Comparison of ENCODE assay signal across 15 cellular contexts in the genomic region with DNA sequence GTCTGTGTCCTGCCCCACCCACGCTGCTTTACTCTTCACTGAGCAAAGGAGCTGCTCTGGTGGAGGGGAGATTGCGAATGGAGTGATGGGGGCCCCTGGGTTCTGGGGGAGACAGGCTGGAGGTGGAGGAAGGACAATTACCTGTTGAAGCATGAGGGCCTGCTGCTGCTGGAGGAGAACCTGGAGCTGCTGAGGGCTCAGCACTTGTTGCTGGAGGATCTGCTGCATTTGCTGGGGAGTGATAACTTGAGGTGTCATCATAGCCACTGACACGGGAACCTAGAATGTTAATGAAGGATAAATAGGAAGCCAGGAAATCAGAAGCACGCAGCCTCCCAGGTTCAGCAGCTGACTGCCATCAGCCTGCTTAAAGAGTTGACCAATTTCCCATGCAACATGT.
DNase-seq lines count a peak whose midpoint lies in the region; ATAC-seq and TF ChIP-seq lines count a peak whose summit lies in the region.
"Had no signal": no experiment of that assay in that cellular context is flagged by ENCODE, and none has a peak within 500 bp of the region (broad histone marks: within the 10 kb centered on the region; RNA-seq: fewer than 3 reads in every experiment).

No MANE protein-coding gene starts in this region.

- POLR2A ChIA-PET in naive thymus-derived CD4-positive, alpha-beta T cell (lab: Charles Lee), result interaction anchor here (1.1 to 5.7 kb wide), 2 partner anchors 9 to 50 kb away, joined by 3 to 48 read pairs; no protein-coding TSS in a partner anchor

- no peak overlapping the region for H3K27ac ChIP-seq in naive thymus-derived CD4-positive, alpha-beta T cell (ENCODE audit: low read depth, low read length)

- H3K36me3 Mint-ChIP-seq in stimulated activated naive CD8-positive, alpha-beta T cell treated with anti-CD3 and anti-CD28 coated beads, Interleukin-15, Interleukin-2, amounts not matched to agents 100 ng/mL and 50 ng/mL, for 24 hours (ENCODE audit: low read depth), result peaks cover 84% of the 10 kb centered on the region
- peaks cover 79% of the 10 kb centered on the region for H3K36me3 Mint-ChIP-seq in activated naive CD8-positive, alpha-beta T cell treated with anti-CD3 and anti-CD28 coated beads for 36 hours
- peaks cover 8 to 45% (median 42%) of the 10 kb centered on the region in 5 donors for H3K36me3 Mint-ChIP-seq in naive thymus-derived CD4-positive, alpha-beta T cell

- peaks cover 43 to 97% of the 10 kb centered on the region in 2 donors for H3K4me1 ChIP-seq in naive thymus-derived CD4-positive, alpha-beta T cell (ENCODE audit: control insufficient read depth in 2 of 2, insufficient read depth in 2 of 2, low read length in 2 of 2)

- ATAC-seq in stimulated activated naive CD8-positive, alpha-beta T cell treated with anti-CD3 and anti-CD28 coated beads, Interleukin-15, amount 100 ng/mL, for 72 hours, result no peak
- ATAC-seq in naive thymus-derived CD4-positive, alpha-beta T cell, result no peak
- ATAC-seq: activated CD4-positive, CD25-positive, alpha-beta regulatory T cell treated with anti-CD3 and anti-CD28 coated beads, Interleukin-2, amount 50 U/mL, for 24 hours had no signal

- in situ Hi-C loops in GM13977 (cut with MboI; ENCODE audit: low pct_unique_long_range_greater_than_20kb, low sequenced_read_pairs, unreplicated experiment), result no loop called here

- no peaks in the 10 kb centered on the region for H3K27me3 ChIP-seq in naive thymus-derived CD4-positive, alpha-beta T cell (ENCODE audit: control insufficient read depth in 2 of 2, insufficient read depth in 2 of 2, low read length in 2 of 2)
- H3K27me3 ChIP-seq: BE2C had no signal

- H3K4me1 Mint-ChIP-seq in stimulated activated naive CD8-positive, alpha-beta T cell treated with anti-CD3 and anti-CD28 coated beads, Interleukin-15, Interleukin-2, amounts not matched to agents 100 ng/mL and 50 ng/mL, for 24 hours (ENCODE audit: low read depth), result peaks cover 100% of the 10 kb centered on the region
- H3K4me1 Mint-ChIP-seq in stimulated activated naive CD8-positive, alpha-beta T cell treated with anti-CD3 and anti-CD28 coated beads, Interleukin-15, amount 100 ng/mL, for 72 hours, result peaks cover 100% of the 10 kb centered on the region
- H3K4me1 Mint-ChIP-seq in activated naive CD8-positive, alpha-beta T cell treated with anti-CD3 and anti-CD28 coated beads for 36 hours, result peaks cover 97% of the 10 kb centered on the region
- peaks cover 69 to 100% (median 100%) of the 10 kb centered on the region in 7 donors for H3K4me1 Mint-ChIP-seq in naive thymus-derived CD4-positive, alpha-beta T cell

- peaks cover 0 to 41% (median 14%) of the 10 kb centered on the region in 3 experiments for H3K36me3 ChIP-seq in naive thymus-derived CD4-positive, alpha-beta T cell (ENCODE audit: control insufficient read depth in 2 of 3, insufficient read depth in 3 of 3, low read length in 3 of 3)
- H3K36me3 ChIP-seq: BE2C had no signal

- no peak for DNase-seq in stimulated activated naive CD8-positive, alpha-beta T cell treated with anti-CD3 and anti-CD28 coated beads, Interleukin-15, amount 100 ng/mL, for 72 hours
- no peak for DNase-seq in activated naive CD8-positive, alpha-beta T cell treated with anti-CD3 and anti-CD28 coated beads for 36 hours
- DNase-seq in naive thymus-derived CD4-positive, alpha-beta T cell, result no peak
- no peak for DNase-seq in activated CD4-positive, CD25-positive, alpha-beta regulatory T cell treated with anti-CD3 and anti-CD28 coated beads, Interleukin-2, amount 50 U/mL, for 72 hours
- DNase-seq in NCI-H446 (lab: John Stamatoyannopoulos, UW) (no peak), GM13977 (ENCODE audit: low spot score) (no peak), erythroblast (lab: John Stamatoyannopoulos, UW) (no peak)
- DNase-seq: activated T-cell treated with anti-CD3 and anti-CD28 coated beads, Interleukin-2, amount 50 U/mL, for 48 hours; BE2C; DMS79; NCI-H1048; NCI-H2171; T-helper 1 cell had no signal

- H3K9me3 Mint-ChIP-seq in stimulated activated naive CD8-positive, alpha-beta T cell treated with anti-CD3 and anti-CD28 coated beads, Interleukin-15, Interleukin-2, amounts not matched to agents 100 ng/mL and 50 ng/mL, for 24 hours, result no peaks in the 10 kb centered on the region
- no peaks in the 10 kb centered on the region for H3K9me3 Mint-ChIP-seq in stimulated activated naive CD8-positive, alpha-beta T cell treated with anti-CD3 and anti-CD28 coated beads, Interleukin-15, amount 100 ng/mL, for 72 hours
- no peaks in the 10 kb centered on the region for H3K9me3 Mint-ChIP-seq in activated naive CD8-positive, alpha-beta T cell treated with anti-CD3 and anti-CD28 coated beads for 36 hours
- H3K9me3 Mint-ChIP-seq in naive thymus-derived CD4-positive, alpha-beta T cell, result no peaks in the 10 kb centered on the region

- intact Hi-C loops in naive thymus-derived CD4-positive, alpha-beta T cell (cut with micrococcal nuclease), result no loop called here

- H3K4me3 ChIP-seq in naive thymus-derived CD4-positive, alpha-beta T cell (ENCODE audit: low read length), result no peak overlapping the region

- TF ChIP-seq CTCF in GM13977 (IDR thresholded peaks at IDR 0.05; ENCODE audit: extremely low read depth, insufficient read depth, missing control alignments), result no peak

- H3K27ac Mint-ChIP-seq in stimulated activated naive CD8-positive, alpha-beta T cell treated with anti-CD3 and anti-CD28 coated beads, Interleukin-15, Interleukin-2, amounts not matched to agents 100 ng/mL and 50 ng/mL, for 24 hours, result peak overlapping the region; percentile 75
- peak overlapping the region in 1 of 2 donors; percentile 3 for H3K27ac Mint-ChIP-seq in stimulated activated naive CD8-positive, alpha-beta T cell treated with anti-CD3 and anti-CD28 coated beads, Interleukin-15, amount 100 ng/mL, for 72 hours
- peak overlapping the region; percentile 62 for H3K27ac Mint-ChIP-seq in activated naive CD8-positive, alpha-beta T cell treated with anti-CD3 and anti-CD28 coated beads for 36 hours
- H3K27ac Mint-ChIP-seq in naive thymus-derived CD4-positive, alpha-beta T cell, result peak overlapping the region in 5 of 9 donors; percentile 91 to 96 (median 94)

- no peaks in the 10 kb centered on the region for H3K27me3 Mint-ChIP-seq in stimulated activated naive CD8-positive, alpha-beta T cell treated with anti-CD3 and anti-CD28 coated beads, Interleukin-15, Interleukin-2, amounts not matched to agents 100 ng/mL and 50 ng/mL, for 24 hours
- no peaks in the 10 kb centered on the region for H3K27me3 Mint-ChIP-seq in stimulated activated naive CD8-positive, alpha-beta T cell treated with anti-CD3 and anti-CD28 coated beads, Interleukin-15, amount 100 ng/mL, for 72 hours
- H3K27me3 Mint-ChIP-seq in activated naive CD8-positive, alpha-beta T cell treated with anti-CD3 and anti-CD28 coated beads for 36 hours, result no peaks in the 10 kb centered on the region
- peaks cover 0 to 1% (median 0%) of the 10 kb centered on the region in 5 donors for H3K27me3 Mint-ChIP-seq in naive thymus-derived CD4-positive, alpha-beta T cell

- TF ChIP-seq POLR2A in erythroblast (IDR thresholded peaks at IDR 0.05; ENCODE audit: low read length), result no peak

- CTCF ChIA-PET in naive thymus-derived CD4-positive, alpha-beta T cell (lab: Charles Lee), result interaction anchor here (0.8 to 1.7 kb wide), 2 partner anchors 12 to 17 kb away, joined by 3 to 5 read pairs; no protein-coding TSS in a partner anchor

- peak overlapping the region; percentile 27 for H3K4me3 Mint-ChIP-seq in stimulated activated naive CD8-positive, alpha-beta T cell treated with anti-CD3 and anti-CD28 coated beads, Interleukin-15, Interleukin-2, amounts not matched to agents 100 ng/mL and 50 ng/mL, for 24 hours
- peak overlapping the region in 1 of 2 donors; percentile 26 for H3K4me3 Mint-ChIP-seq in stimulated activated naive CD8-positive, alpha-beta T cell treated with anti-CD3 and anti-CD28 coated beads, Interleukin-15, amount 100 ng/mL, for 72 hours
- H3K4me3 Mint-ChIP-seq in activated naive CD8-positive, alpha-beta T cell treated with anti-CD3 and anti-CD28 coated beads for 36 hours, result peak overlapping the region; percentile 37
- peak overlapping the region in 6 of 10 donors; percentile 19 to 83 (median 54) for H3K4me3 Mint-ChIP-seq in naive thymus-derived CD4-positive, alpha-beta T cell

- no peaks in the 10 kb centered on the region for H3K9me3 ChIP-seq in naive thymus-derived CD4-positive, alpha-beta T cell (ENCODE audit: control insufficient read depth in 2 of 3, low read length in 3 of 3)
- H3K9me3 ChIP-seq: BE2C had no signal
